9 cellular contexts compared by ENCODE assay signal in the genomic region with DNA sequence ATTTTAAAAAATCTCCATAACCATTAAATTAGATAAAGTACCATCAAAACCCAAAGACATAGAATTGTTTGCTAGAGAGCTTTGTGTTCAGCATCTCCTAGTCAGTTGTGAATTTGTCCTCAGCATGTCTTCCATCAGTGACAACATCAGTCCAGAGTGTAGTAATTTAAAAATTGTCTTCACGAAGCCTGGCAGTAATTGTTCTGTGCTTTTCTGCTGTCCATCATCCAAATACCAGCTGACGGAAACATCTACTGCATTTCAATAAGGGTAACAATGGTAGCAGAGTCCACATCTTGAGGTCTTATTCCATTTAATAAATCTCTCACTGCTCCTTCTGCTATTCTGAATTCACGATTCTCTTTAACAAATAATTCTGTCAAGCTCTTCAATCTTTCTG.
"Had no signal": no experiment of that assay in that cellular context is flagged by ENCODE, and none has a peak within 500 bp of the region (broad histone marks: within the 10 kb centered on the region; RNA-seq: fewer than 3 reads in every experiment).

No MANE protein-coding gene starts in this region.

- H3K4me3 Mint-ChIP-seq: GM23338, H9, HFFc6 had no signal

- H3K36me3 ChIP-seq: HAP-1 had no signal

- ATAC-seq: GM23338, HCT116 had no signal

- H3K27ac Mint-ChIP-seq: GM23338, H9, HFFc6 had no signal

- H3K4me2 ChIP-seq: GM23338 had no signal

- H3K27ac ChIP-seq: GM23248 had no signal

- H3K4me1 ChIP-seq: HAP-1 had no signal

- H3K4me3 ChIP-seq: GM23248, GM23338, HAP-1 had no signal

- H3K9ac ChIP-seq: GM23248 had no signal

- H2AFZ ChIP-seq: GM23248, GM23338 had no signal

- DNase-seq: GM23248, GOT3, H7, H9, HCEC 1CT, HFFc6 had no signal
